Comparison of ENCODE assay signal across 15 cellular contexts in genomic region chr11:8011981-8012444, GRCh38. TPM values are rescaled to one million over a fixed set of nuclear protein-coding genes. Genes with fewer than 3 reads are reported as not detected.
A peak's percentile ranks its signal among the peaks of the same experiment; 100 is the strongest.
DNase-seq lines count a peak whose midpoint lies in the region; ATAC-seq and TF ChIP-seq lines count a peak whose summit lies in the region.
"Had no signal": no experiment of that assay in that cellular context is flagged by ENCODE, and none has a peak within 500 bp of the region (broad histone marks: within the 10 kb centered on the region; RNA-seq: fewer than 3 reads in every experiment).

No MANE protein-coding gene starts in this region.

- no peaks in the 10 kb centered on the region for H3K79me2 ChIP-seq in PC-3 (ENCODE audit: low read length)

- H3K4me1 ChIP-seq in PC-3 (ENCODE audit: insufficient read depth, low read length): no peaks in the 10 kb centered on the region

- BruUV-seq in PC-3 (replicated peaks; lab: Mats Ljungman, UMichigan): no TSS peak

- H2AFZ ChIP-seq in PC-3 (ENCODE audit: low read length): no peak overlapping the region

- POLR2A ChIA-PET in PC-3 (lab: Charles Lee; ENCODE audit: unreplicated experiment): no interaction called here

- H4K20me1 ChIP-seq in PC-3 (ENCODE audit: low read length): no peaks in the 10 kb centered on the region

- H3K9me2 ChIP-seq in PC-3 (replicated peaks; ENCODE audit: low read length): no peaks in the 10 kb centered on the region

- H3K27ac ChIP-seq in PC-3 (ENCODE audit: low read length): no peak overlapping the region
- H3K27ac ChIP-seq: KMS-11 had no signal

- CTCF ChIA-PET in PC-3 (lab: Charles Lee): interaction anchor here (1.5 kb wide), 1 partner anchor 87 kb away, joined by 3 read pairs; no protein-coding TSS in a partner anchor

- ATAC-seq in PC-3: no peak
- peak; percentile 72 for ATAC-seq in omental fat pad (ENCODE audit: low FRiP score)
- no peak for ATAC-seq in natural killer cell treated with Interleukin-12 subunit alpha and Interleukin-12 subunit beta and Interleukin-15 and Interleukin-18, amount 100 ng/mL, for 72 hours
- ATAC-seq in HG03280 (IDR thresholded peaks at IDR 0.05; ENCODE audit: unreplicated experiment): no peak
- ATAC-seq in GM21423 (IDR thresholded peaks at IDR 0.05; ENCODE audit: unreplicated experiment): no peak
- ATAC-seq in HG02938 (IDR thresholded peaks at IDR 0.05; ENCODE audit: unreplicated experiment): no peak

- no peak overlapping the region for H3K9ac ChIP-seq in PC-3 (ENCODE audit: low read length)
- H3K9ac ChIP-seq: KMS-11 had no signal

- no peaks in the 10 kb centered on the region for H3K36me3 ChIP-seq in PC-3 (ENCODE audit: low read depth, low read length)

- no peaks in the 10 kb centered on the region for H3K36me3 Mint-ChIP-seq in natural killer cell treated with Interleukin-12 subunit alpha and Interleukin-12 subunit beta and Interleukin-15 and Interleukin-18, amount 100 ng/mL, for 72 hours
- H3K36me3 Mint-ChIP-seq: brain; stimulated activated naive B cell treated with anti-CD40 and anti-IgM and Interleukin-4, amounts not matched to agents 10 μg/mL and 1 μg/mL and 100 μg/mL, for 72 hours had no signal

- no peaks in the 10 kb centered on the region for H3K9me3 Mint-ChIP-seq in natural killer cell treated with Interleukin-12 subunit alpha and Interleukin-12 subunit beta and Interleukin-15 and Interleukin-18, amount 100 ng/mL, for 72 hours
- H3K9me3 Mint-ChIP-seq: brain; stimulated activated naive B cell treated with anti-CD40 and anti-IgM and Interleukin-4, amounts not matched to agents 10 μg/mL and 1 μg/mL and 100 μg/mL, for 72 hours had no signal

- H3K4me1 Mint-ChIP-seq in natural killer cell treated with Interleukin-12 subunit alpha and Interleukin-12 subunit beta and Interleukin-15 and Interleukin-18, amount 100 ng/mL, for 72 hours (ENCODE audit: low read depth in 2 of 2): no peaks in the 10 kb centered on the region
- H3K4me1 Mint-ChIP-seq: brain; stimulated activated naive B cell treated with anti-CD40 and anti-IgM and Interleukin-4, amounts not matched to agents 10 μg/mL and 1 μg/mL and 100 μg/mL, for 72 hours had no signal

- H3K27ac Mint-ChIP-seq in natural killer cell treated with Interleukin-12 subunit alpha and Interleukin-12 subunit beta and Interleukin-15 and Interleukin-18, amount 100 ng/mL, for 72 hours: no peak overlapping the region
- H3K27ac Mint-ChIP-seq: brain; stimulated activated naive B cell treated with anti-CD40 and anti-IgM and Interleukin-4, amounts not matched to agents 10 μg/mL and 1 μg/mL and 100 μg/mL, for 72 hours had no signal

- peaks cover 15% of the 10 kb centered on the region for H3K27me3 ChIP-seq in PC-3 (ENCODE audit: low read length)

- H3F3A ChIP-seq in PC-3 (ENCODE audit: low read length, unreplicated experiment): no peaks in the 10 kb centered on the region

- H3K4me3 ChIP-seq in PC-3 (ENCODE audit: low read length): no peak overlapping the region

- H3K4me2 ChIP-seq in PC-3 (ENCODE audit: low read length): no peak overlapping the region
- H3K4me2 ChIP-seq: KMS-11 had no signal

- peak; percentile 10 for DNase-seq in DMS79 treated with DMSO at 0.1 percent for 48 hours (lab: John Stamatoyannopoulos, UW)
- peak; percentile 48 for DNase-seq in PC-3
- peak; percentile 35 for DNase-seq in fibroblast of gingiva (ENCODE audit: low read depth)
- DNase-seq in omental fat pad (ENCODE audit: low spot score): no peak
- DNase-seq in natural killer cell treated with Interleukin-12 subunit alpha and Interleukin-12 subunit beta and Interleukin-15 and Interleukin-18, amount 100 ng/mL, for 72 hours (ENCODE audit: low spot score): no peak
- DNase-seq: activated T-cell treated with anti-CD3 and anti-CD28 coated beads, Interleukin-2, amount 50 U/mL, for 48 hours; occipital lobe; stimulated activated naive B cell treated with anti-CD40 and anti-IgM and Interleukin-4, amounts not matched to agents 10 μg/mL and 1 μg/mL and 100 μg/mL, for 72 hours had no signal

- peaks cover 25 to 30% of the 10 kb centered on the region in 2 donors for H3K27me3 Mint-ChIP-seq in natural killer cell treated with Interleukin-12 subunit alpha and Interleukin-12 subunit beta and Interleukin-15 and Interleukin-18, amount 100 ng/mL, for 72 hours

- intact Hi-C loops in PC-3 (cut with micrococcal nuclease): no loop called here

- no peak for TF ChIP-seq CTCF in PC-3 (conservative IDR thresholded peaks at IDR 0.05; ENCODE audit: low read depth, low read length)
- no peak for TF ChIP-seq CTCF in omental fat pad (IDR thresholded peaks at IDR 0.05)

- H3K4me3 Mint-ChIP-seq in natural killer cell treated with Interleukin-12 subunit alpha and Interleukin-12 subunit beta and Interleukin-15 and Interleukin-18, amount 100 ng/mL, for 72 hours: no peak overlapping the region
- H3K4me3 Mint-ChIP-seq: stimulated activated naive B cell treated with anti-CD40 and anti-IgM and Interleukin-4, amounts not matched to agents 10 μg/mL and 1 μg/mL and 100 μg/mL, for 72 hours had no signal

- no peaks in the 10 kb centered on the region for H3K9me3 ChIP-seq in PC-3 (ENCODE audit: low read length)

RNA-seq across cellular contexts. Expression of gene EIF3F, which starts 24.9 kb away (rescaled TPM):
- 182 and 227 TPM in 2 replicates for total RNA-seq in PC-3 (2014; rRNA removed)
- total RNA-seq in omental fat pad: 100 to 1,000 TPM; 140 to 157 (median 154) TPM
- 100 to 1,000 TPM; 186 to 208 TPM for total RNA-seq in natural killer cell treated with Interleukin-12 subunit alpha and Interleukin-12 subunit beta and Interleukin-15 and Interleukin-18, amount 100 ng/mL, for 72 hours

RNA-seq across cellular contexts. Expression of gene NLRP10, which starts 46.8 kb away (rescaled TPM):
- 1.9 and 8.9 TPM in 2 replicates for total RNA-seq in PC-3 (2014; rRNA removed)
- not detected for total RNA-seq in omental fat pad
- not detected for total RNA-seq in natural killer cell treated with Interleukin-12 subunit alpha and Interleukin-12 subunit beta and Interleukin-15 and Interleukin-18, amount 100 ng/mL, for 72 hours
- total RNA-seq: frontal cortex, liver, occipital lobe had no signal

Comparison
In these comparisons a context has a peak if more than half of its experiments do, and no peak if none do; other contexts are left out.
1. DNase-seq: peak in DMS79 treated with DMSO at 0.1 percent for 48 hours (single experiment), PC-3 (single experiment) and fibroblast of gingiva (single experiment); none in omental fat pad (single experiment) and natural killer cell treated with Interleukin-12 subunit alpha and Interleukin-12 subunit beta and Interleukin-15 and Interleukin-18, amount 100 ng/mL, for 72 hours (single experiment).